Comparison of ENCODE assay signal across 8 cellular contexts in the genomic region with DNA sequence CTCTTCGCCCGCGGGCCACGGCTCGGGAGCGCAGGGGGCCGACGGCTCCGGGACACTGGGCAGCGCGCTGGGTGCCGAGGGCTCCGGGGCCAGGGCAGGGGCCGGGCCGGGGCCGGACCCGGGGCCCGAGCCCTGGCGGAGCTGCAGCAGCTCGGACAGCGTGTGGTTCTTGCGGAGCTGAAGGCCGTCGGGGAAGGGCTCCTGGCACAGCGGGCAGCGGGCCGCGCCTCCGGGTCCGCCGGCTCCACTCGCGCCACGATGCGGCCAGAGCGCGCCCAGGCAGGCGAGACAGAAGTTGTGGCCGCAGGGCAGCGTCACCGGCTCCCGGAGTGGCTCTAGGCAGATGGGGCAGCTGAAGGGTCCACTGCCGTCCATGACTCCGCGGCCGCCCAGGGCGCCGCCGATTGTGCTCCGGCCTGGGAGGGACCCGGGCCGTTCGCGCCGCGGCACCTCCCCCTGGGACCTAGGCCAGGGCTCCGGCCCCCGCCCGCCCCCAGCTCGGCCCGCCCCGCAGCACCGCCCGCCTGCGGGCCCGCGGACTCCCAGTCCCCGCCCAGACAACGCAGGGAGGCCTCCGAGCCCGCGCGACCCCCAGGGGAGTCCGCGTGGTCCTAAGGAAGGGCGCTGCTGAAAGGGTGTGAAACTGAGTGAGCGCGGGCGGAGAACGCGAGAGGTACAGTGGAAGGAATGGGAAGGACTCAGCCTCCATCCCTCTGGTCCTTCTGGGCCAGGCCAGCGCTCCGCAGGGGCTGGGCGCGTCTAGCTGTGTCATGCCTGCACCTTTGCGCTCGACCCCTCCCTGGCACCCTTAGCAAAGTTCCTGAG. TPM values are rescaled to one million over a fixed set of nuclear protein-coding genes. Genes with fewer than 3 reads are reported as not detected.
DNase-seq lines count a peak whose midpoint lies in the region; ATAC-seq and TF ChIP-seq lines count a peak whose summit lies in the region.

A gene with protein sequence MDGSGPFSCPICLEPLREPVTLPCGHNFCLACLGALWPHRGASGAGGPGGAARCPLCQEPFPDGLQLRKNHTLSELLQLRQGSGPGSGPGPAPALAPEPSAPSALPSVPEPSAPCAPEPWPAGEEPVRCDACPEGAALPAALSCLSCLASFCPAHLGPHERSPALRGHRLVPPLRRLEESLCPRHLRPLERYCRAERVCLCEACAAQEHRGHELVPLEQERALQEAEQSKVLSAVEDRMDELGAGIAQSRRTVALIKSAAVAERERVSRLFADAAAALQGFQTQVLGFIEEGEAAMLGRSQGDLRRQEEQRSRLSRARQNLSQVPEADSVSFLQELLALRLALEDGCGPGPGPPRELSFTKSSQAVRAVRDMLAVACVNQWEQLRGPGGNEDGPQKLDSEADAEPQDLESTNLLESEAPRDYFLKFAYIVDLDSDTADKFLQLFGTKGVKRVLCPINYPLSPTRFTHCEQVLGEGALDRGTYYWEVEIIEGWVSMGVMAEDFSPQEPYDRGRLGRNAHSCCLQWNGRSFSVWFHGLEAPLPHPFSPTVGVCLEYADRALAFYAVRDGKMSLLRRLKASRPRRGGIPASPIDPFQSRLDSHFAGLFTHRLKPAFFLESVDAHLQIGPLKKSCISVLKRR (minus strand): TSS at position 408 of the 825 bp plus-strand sequence. CDS start 33 bp downstream, at position 375.

- peaks cover 75% of the 10 kb centered on the region for H3K27me3 Mint-ChIP-seq in dendritic cell treated with granulocyte-macrophage colony-stimulating factor and Interleukin-4, amounts not matched to agents 40 ng/mL and 50 ng/mL, for 4 days
- peaks cover 6 to 26% of the 10 kb centered on the region in 2 donors for H3K27me3 Mint-ChIP-seq in stimulated activated naive B cell treated with anti-CD40 and anti-IgM and Interleukin-4, amounts not matched to agents 10 μg/mL and 1 μg/mL and 100 μg/mL, for 72 hours

- peak within 1 kb of the TSS; percentile 95 for H3K27ac Mint-ChIP-seq in dendritic cell treated with granulocyte-macrophage colony-stimulating factor and Interleukin-4, amounts not matched to agents 40 ng/mL and 50 ng/mL, for 4 days
- H3K27ac Mint-ChIP-seq in stimulated activated naive B cell treated with anti-CD40 and anti-IgM and Interleukin-4, amounts not matched to agents 10 μg/mL and 1 μg/mL and 100 μg/mL, for 72 hours, result peak within 1 kb of the TSS; percentile 90

- no peaks in the 10 kb centered on the region; the same call in 1 of the 2 replicates for H4K20me1 ChIP-seq in BLaER1

- peaks cover 47% of the 10 kb centered on the region for H3K36me3 Mint-ChIP-seq in dendritic cell treated with granulocyte-macrophage colony-stimulating factor and Interleukin-4, amounts not matched to agents 40 ng/mL and 50 ng/mL, for 4 days (ENCODE audit: low read depth)
- no peaks in the 10 kb centered on the region for H3K36me3 Mint-ChIP-seq in stimulated activated naive B cell treated with anti-CD40 and anti-IgM and Interleukin-4, amounts not matched to agents 10 μg/mL and 1 μg/mL and 100 μg/mL, for 72 hours

- DNase-seq in GOT3 (lab: John Stamatoyannopoulos, UW) (peak; percentile 27), RKO (ENCODE audit: low spot score) (peak; percentile 76), left lung (peak; percentile 68 to 91)
- no peak for DNase-seq in stimulated activated naive B cell treated with anti-CD40 and anti-IgM and Interleukin-4, amounts not matched to agents 10 μg/mL and 1 μg/mL and 100 μg/mL, for 72 hours

- H3K4me3 ChIP-seq in BLaER1, result peak within 1 kb of the TSS; percentile 63
- H3K4me3 ChIP-seq in left lung, result peak within 1 kb of the TSS; percentile 58 to 74

- H3K36me3 ChIP-seq in BLaER1, result no peaks in the 10 kb centered on the region
- H3K36me3 ChIP-seq in left lung, result peaks cover 0 to 22% of the 10 kb centered on the region in 2 donors

- intact Hi-C loops in dendritic cell treated with granulocyte-macrophage colony-stimulating factor and Interleukin-4, amounts not matched to agents 40 ng/mL and 50 ng/mL, for 4 days (cut with micrococcal nuclease), result no loop called here
- intact Hi-C loops in left lung (cut with DNase I), result no loop called here

- H3K4me1 ChIP-seq in BLaER1 (peaks cover 84% of the 10 kb centered on the region), left lung (peaks cover 23 to 59% of the 10 kb centered on the region in 2 donors)

- H3K4me3 Mint-ChIP-seq in dendritic cell treated with granulocyte-macrophage colony-stimulating factor and Interleukin-4, amounts not matched to agents 40 ng/mL and 50 ng/mL, for 4 days, result peak within 1 kb of the TSS; percentile 92
- H3K4me3 Mint-ChIP-seq in stimulated activated naive B cell treated with anti-CD40 and anti-IgM and Interleukin-4, amounts not matched to agents 10 μg/mL and 1 μg/mL and 100 μg/mL, for 72 hours, result peak within 1 kb of the TSS; percentile 75 to 85

- no peaks in the 10 kb centered on the region for H3K9me3 Mint-ChIP-seq in dendritic cell treated with granulocyte-macrophage colony-stimulating factor and Interleukin-4, amounts not matched to agents 40 ng/mL and 50 ng/mL, for 4 days
- no peaks in the 10 kb centered on the region for H3K9me3 Mint-ChIP-seq in stimulated activated naive B cell treated with anti-CD40 and anti-IgM and Interleukin-4, amounts not matched to agents 10 μg/mL and 1 μg/mL and 100 μg/mL, for 72 hours

- H3K9me3 ChIP-seq in BLaER1, result no peaks in the 10 kb centered on the region
- H3K9me3 ChIP-seq in left lung, result no peaks in the 10 kb centered on the region

- peak within 1 kb of the TSS; percentile 93 for H3K4me2 ChIP-seq in BLaER1

- H3K4me1 Mint-ChIP-seq in dendritic cell treated with granulocyte-macrophage colony-stimulating factor and Interleukin-4, amounts not matched to agents 40 ng/mL and 50 ng/mL, for 4 days (ENCODE audit: low read depth), result peaks cover 68% of the 10 kb centered on the region
- peaks cover 21 to 31% of the 10 kb centered on the region in 2 donors for H3K4me1 Mint-ChIP-seq in stimulated activated naive B cell treated with anti-CD40 and anti-IgM and Interleukin-4, amounts not matched to agents 10 μg/mL and 1 μg/mL and 100 μg/mL, for 72 hours

- peak in 1 of 2 donors; percentile 13 for TF ChIP-seq CTCF in left lung (IDR thresholded peaks at IDR 0.05)

- peak; percentile 57 for ATAC-seq in left lung
- peak in 1 of 2 donors; percentile 6 for ATAC-seq in stimulated activated naive B cell treated with anti-CD40 and anti-IgM and Interleukin-4, amounts not matched to agents 10 μg/mL and 1 μg/mL and 100 μg/mL, for 72 hours (replicated peaks)
- no peak for ATAC-seq in HG02884 (IDR thresholded peaks at IDR 0.05; ENCODE audit: unreplicated experiment)
- no peak for ATAC-seq in GM19328 (IDR thresholded peaks at IDR 0.05; ENCODE audit: unreplicated experiment)

- H3K27me3 ChIP-seq in BLaER1 (peaks cover 52% of the 10 kb centered on the region), left lung (peaks cover 0 to 39% of the 10 kb centered on the region in 2 donors)

- peak within 1 kb of the TSS; percentile 49 for H3K9ac ChIP-seq in BLaER1

- H3K27ac ChIP-seq in BLaER1 (peak within 1 kb of the TSS; percentile 28), left lung (peak within 1 kb of the TSS; percentile 90 to 94)

RNA-seq across cellular contexts. Expression of the gene that starts here (rescaled TPM):
- 10 to 100 TPM; 43.0 to 63.8 TPM for total RNA-seq in left lung
